ENCODE assay signal across 8 cellular contexts in genomic region chr14:69625299-69626131, GRCh38. TPM values are rescaled to one million over a fixed set of nuclear protein-coding genes. Genes with fewer than 3 reads are reported as not detected.
DNase-seq lines count a peak whose midpoint lies in the region; ATAC-seq and TF ChIP-seq lines count a peak whose summit lies in the region.

No MANE protein-coding gene starts in this region.

- peak; percentile 79 for ATAC-seq in GM19025 (IDR thresholded peaks at IDR 0.05; ENCODE audit: low read depth, unreplicated experiment)
- ATAC-seq in HG03139 (IDR thresholded peaks at IDR 0.05; ENCODE audit: unreplicated experiment) = peak; percentile 89
- no peak for ATAC-seq in WTC11

- dilution Hi-C loops in mammary epithelial cell (cut with HindIII; ENCODE audit: low sequenced_read_pairs) = no loop called here

- H3K27me3 Mint-ChIP-seq in WTC11 (ENCODE audit: low read depth) = no peaks in the 10 kb centered on the region

- H3K9me3 ChIP-seq in mammary epithelial cell (replicated peaks; ENCODE audit: insufficient read depth, low read length) = no peaks in the 10 kb centered on the region

- CTCF ChIA-PET in WTC11 (lab: Charles Lee) (interaction anchor here (1.7 kb wide), 1 partner anchor 13 kb away, joined by 5 read pairs; no protein-coding TSS in a partner anchor), mammary epithelial cell (lab: Charles Lee; ENCODE audit: low non-redundant PET) (no interaction called here)

- no peaks in the 10 kb centered on the region for H4K20me1 ChIP-seq in mammary epithelial cell (ENCODE audit: insufficient read depth, low read length)

- H3K79me2 ChIP-seq in mammary epithelial cell (ENCODE audit: insufficient read depth, low read length) = peaks cover 98% of the 10 kb centered on the region

- intact Hi-C loops in mammary epithelial cell (cut with micrococcal nuclease) = no loop called here

- no TSS peak for BruUV-seq in mammary epithelial cell (replicated peaks; lab: Mats Ljungman, UMichigan)

- TF ChIP-seq CTCF in WTC11 (IDR thresholded peaks at IDR 0.05) (no peak), mammary epithelial cell (conservative IDR thresholded peaks at IDR 0.05 in 1 of 2, IDR thresholded peaks at IDR 0.05 in 1 of 2; ENCODE audit: extremely low read depth in 1 of 2, insufficient read depth in 1 of 2, low read depth in 1 of 2, low read length in 2 of 2) (no peak)

- peaks cover 29% of the 10 kb centered on the region for H3K4me1 Mint-ChIP-seq in WTC11

- H3K36me3 ChIP-seq in mammary epithelial cell (ENCODE audit: insufficient read depth, low read length) = no peaks in the 10 kb centered on the region

- no peak overlapping the region for H3K4me3 Mint-ChIP-seq in WTC11

- no peaks in the 10 kb centered on the region for H3K36me3 Mint-ChIP-seq in WTC11

- no peak overlapping the region for H3K27ac ChIP-seq in mammary epithelial cell (ENCODE audit: insufficient read depth, low read depth, low read length)

- no peak for DNase-seq in WTC11 (ENCODE audit: low spot score)
- peak; percentile 46 for DNase-seq in mammary epithelial cell
- DNase-seq in mucosa of gallbladder (ENCODE audit: low spot score) = peak; percentile 64
- DNase-seq in stimulated activated naive CD4-positive, alpha-beta T cell (lab: John Stamatoyannopoulos, UW) = peak; percentile 39 to 78 (median 56)
- no peak for DNase-seq in middle frontal gyrus (ENCODE audit: extremely low spot score, low spot score)
- no peak for DNase-seq in A172 (ENCODE audit: low spot score)

- H3K4me3 ChIP-seq in mammary epithelial cell (replicated peaks in 1 of 3; ENCODE audit: insufficient read depth in 1 of 3, low read depth in 2 of 3, low read length in 3 of 3) = no peak overlapping the region

- in situ Hi-C loops in mammary epithelial cell (cut with MboI; ENCODE audit: low sequenced_read_pairs in 2 of 2) = no loop called here

- H3K9me3 Mint-ChIP-seq in WTC11 = no peaks in the 10 kb centered on the region

- H3K4me2 ChIP-seq in mammary epithelial cell (ENCODE audit: insufficient read depth, low read depth, low read length) = peak overlapping the region; percentile 55

- H2AFZ ChIP-seq in mammary epithelial cell (ENCODE audit: low read depth, low read length) = peak overlapping the region; percentile 43

- POLR2A ChIA-PET in WTC11 (lab: Charles Lee) = no interaction called here

- no peak overlapping the region for H3K27ac Mint-ChIP-seq in WTC11

- peaks cover 25% of the 10 kb centered on the region for H3K4me1 ChIP-seq in mammary epithelial cell (ENCODE audit: insufficient read depth, low read length)

- whole genome bisulfite sequencing in mammary epithelial cell (ENCODE audit: low coverage, missing lambda C conversion rate) = 31% methylated on average over 9 of the region's 11 CpGs

- H3K9ac ChIP-seq in mammary epithelial cell (ENCODE audit: insufficient read depth, low read length) = peak overlapping the region; percentile 29

- H3K27me3 ChIP-seq in mammary epithelial cell (ENCODE audit: insufficient read depth, low read length) = no peaks in the 10 kb centered on the region

TF ChIP-seq in WTC11, 78 proteins besides CTCF, POLR2A, EP300 and RAD21:
- no peak for TF ChIP-seq ZNF671 (CRISPR knock-in tag; IDR thresholded peaks at IDR 0.05)
- TF ChIP-seq, protein P1, sequence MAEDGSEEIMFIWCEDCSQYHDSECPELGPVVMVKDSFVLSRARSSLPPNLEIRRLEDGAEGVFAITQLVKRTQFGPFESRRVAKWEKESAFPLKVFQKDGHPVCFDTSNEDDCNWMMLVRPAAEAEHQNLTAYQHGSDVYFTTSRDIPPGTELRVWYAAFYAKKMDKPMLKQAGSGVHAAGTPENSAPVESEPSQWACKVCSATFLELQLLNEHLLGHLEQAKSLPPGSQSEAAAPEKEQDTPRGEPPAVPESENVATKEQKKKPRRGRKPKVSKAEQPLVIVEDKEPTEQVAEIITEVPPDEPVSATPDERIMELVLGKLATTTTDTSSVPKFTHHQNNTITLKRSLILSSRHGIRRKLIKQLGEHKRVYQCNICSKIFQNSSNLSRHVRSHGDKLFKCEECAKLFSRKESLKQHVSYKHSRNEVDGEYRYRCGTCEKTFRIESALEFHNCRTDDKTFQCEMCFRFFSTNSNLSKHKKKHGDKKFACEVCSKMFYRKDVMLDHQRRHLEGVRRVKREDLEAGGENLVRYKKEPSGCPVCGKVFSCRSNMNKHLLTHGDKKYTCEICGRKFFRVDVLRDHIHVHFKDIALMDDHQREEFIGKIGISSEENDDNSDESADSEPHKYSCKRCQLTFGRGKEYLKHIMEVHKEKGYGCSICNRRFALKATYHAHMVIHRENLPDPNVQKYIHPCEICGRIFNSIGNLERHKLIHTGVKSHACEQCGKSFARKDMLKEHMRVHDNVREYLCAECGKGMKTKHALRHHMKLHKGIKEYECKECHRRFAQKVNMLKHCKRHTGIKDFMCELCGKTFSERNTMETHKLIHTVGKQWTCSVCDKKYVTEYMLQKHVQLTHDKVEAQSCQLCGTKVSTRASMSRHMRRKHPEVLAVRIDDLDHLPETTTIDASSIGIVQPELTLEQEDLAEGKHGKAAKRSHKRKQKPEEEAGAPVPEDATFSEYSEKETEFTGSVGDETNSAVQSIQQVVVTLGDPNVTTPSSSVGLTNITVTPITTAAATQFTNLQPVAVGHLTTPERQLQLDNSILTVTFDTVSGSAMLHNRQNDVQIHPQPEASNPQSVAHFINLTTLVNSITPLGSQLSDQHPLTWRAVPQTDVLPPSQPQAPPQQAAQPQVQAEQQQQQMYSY (CRISPR knock-in tag; IDR thresholded peaks at IDR 0.05) = peak; percentile 85

RNA-seq across cellular contexts. Expression of gene SUSD6, which starts 14.1 kb away (rescaled TPM):
- total RNA-seq in WTC11 (2021) = 6.6 to 10.1 TPM (median 8.1 TPM) in 3 replicates
- 10 to 100 TPM; 34.8 to 45.6 TPM for total RNA-seq in mammary epithelial cell
- 17.1 TPM for polyA plus RNA-seq in mammary epithelial cell
- 41.4 TPM for polyA minus RNA-seq in mammary epithelial cell
- 85.1 TPM for total RNA-seq in mucosa of gallbladder
- 2.4 and 3.1 TPM in 2 replicates for total RNA-seq in A172 (2014; rRNA removed; shearing (Covaris generic))

RNA-seq across cellular contexts. Expression of gene CCDC177, which starts 50.8 kb away (rescaled TPM):
- 1.7 to 2.2 TPM (median 2.1 TPM) in 3 replicates for total RNA-seq in WTC11 (2021)
- total RNA-seq in mammary epithelial cell = not detected
- not detected for polyA plus RNA-seq in mammary epithelial cell
- polyA minus RNA-seq in mammary epithelial cell = not detected
- not detected for total RNA-seq in mucosa of gallbladder
- not detected in 2 replicates for total RNA-seq in A172 (2014; rRNA removed; shearing (Covaris generic))

Comparison
In these comparisons a context has a peak if more than half of its experiments do, and no peak if none do; other contexts are left out.
1. DNase-seq: peak in mammary epithelial cell (single experiment), mucosa of gallbladder (single experiment) and stimulated activated naive CD4-positive, alpha-beta T cell (6 of 6); none in WTC11 (single experiment), middle frontal gyrus (single experiment) and A172 (single experiment).